ENCODE assay signal across 8 cellular contexts in the genomic region with DNA sequence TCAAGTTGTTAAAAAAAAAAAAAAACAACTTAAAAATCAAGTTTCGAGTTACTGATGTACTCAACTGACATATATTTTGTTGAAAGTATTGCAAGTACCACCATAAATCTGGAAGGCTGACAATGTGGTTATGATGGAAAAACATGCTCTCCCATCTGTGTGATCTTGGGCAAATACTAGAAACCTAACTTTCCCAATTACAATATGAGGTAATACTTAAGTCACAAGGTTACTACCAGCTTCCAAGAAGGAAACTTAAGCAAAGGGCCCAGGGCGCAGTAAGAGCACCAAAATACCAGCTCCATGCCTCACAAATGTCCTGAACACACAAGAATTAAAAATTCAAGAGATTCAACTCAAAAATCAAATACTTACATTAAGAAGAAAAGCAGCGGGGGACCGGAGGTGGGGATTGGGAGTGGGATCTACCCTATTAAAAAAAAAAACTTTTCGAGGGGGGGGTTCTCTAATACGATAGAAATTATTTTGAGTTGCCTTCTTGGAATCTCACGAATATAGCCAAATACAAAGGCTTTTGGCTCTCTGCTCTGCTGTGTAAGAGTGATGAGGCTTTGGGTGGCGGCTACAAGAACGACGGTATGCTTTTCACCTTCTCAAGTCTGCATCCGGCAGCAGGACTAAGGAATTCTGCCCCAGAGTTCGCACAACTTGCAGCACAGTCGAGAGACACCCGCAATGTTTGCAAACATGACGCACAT. TPM values are rescaled to one million over a fixed set of nuclear protein-coding genes. Genes with fewer than 3 reads are reported as not detected.
DNase-seq lines count a peak whose midpoint lies in the region; ATAC-seq and TF ChIP-seq lines count a peak whose summit lies in the region.

No MANE protein-coding gene starts in this region.

- peak; percentile 36 to 84 for ATAC-seq in naive thymus-derived CD8-positive, alpha-beta T cell
- ATAC-seq in HG02610 (IDR thresholded peaks at IDR 0.05; ENCODE audit: unreplicated experiment), result no peak

- no peak overlapping the region for H3K4me3 Mint-ChIP-seq in activated CD4-positive, alpha-beta T cell treated with anti-CD3 and anti-CD28 coated beads, Interleukin-2, amount 10 ng/mL, durations not matched to agents 7 days and 5 days
- H3K4me3 Mint-ChIP-seq in naive thymus-derived CD8-positive, alpha-beta T cell, result peak overlapping the region in 2 of 10 donors; percentile 89 to 92

- H3K36me3 Mint-ChIP-seq in activated CD4-positive, alpha-beta T cell treated with anti-CD3 and anti-CD28 coated beads, Interleukin-2, amount 10 ng/mL, durations not matched to agents 7 days and 5 days (ENCODE audit: low read depth), result peaks cover 3% of the 10 kb centered on the region
- H3K36me3 Mint-ChIP-seq in naive thymus-derived CD8-positive, alpha-beta T cell, result peaks cover 6 to 11% (median 6%) of the 10 kb centered on the region in 3 donors

- H3K9me3 ChIP-seq in MG63, result no peaks in the 10 kb centered on the region

- peak overlapping the region; percentile 65 for H3K27ac Mint-ChIP-seq in activated CD4-positive, alpha-beta T cell treated with anti-CD3 and anti-CD28 coated beads, Interleukin-2, amount 10 ng/mL, durations not matched to agents 7 days and 5 days
- H3K27ac Mint-ChIP-seq in naive thymus-derived CD8-positive, alpha-beta T cell, result peak overlapping the region; percentile 80 to 92 (median 89)

- DNase-seq in NOMO-1 treated with DMSO at 0.1 percent for 48 hours (lab: John Stamatoyannopoulos, UW; ENCODE audit: unreplicated experiment) (peak; percentile 9), NOMO-1 treated with dmso at 0.1 percent for 144 hours (lab: John Stamatoyannopoulos, UW; ENCODE audit: unreplicated experiment) (no peak), MG63 (peak; percentile 31), fibroblast of mammary gland (ENCODE audit: low read depth) (peak; percentile 87), HuH-7.5 (ENCODE audit: low spot score) (no peak)
- peak; percentile 23 for DNase-seq in activated CD4-positive, alpha-beta T cell treated with anti-CD3 and anti-CD28 coated beads, Interleukin-2, amount 10 ng/mL, durations not matched to agents 7 days and 5 days
- peak in 8 of 10 donors; percentile 6 to 70 (median 59) for DNase-seq in naive thymus-derived CD8-positive, alpha-beta T cell

- peaks cover 2% of the 10 kb centered on the region for H3K27me3 Mint-ChIP-seq in activated CD4-positive, alpha-beta T cell treated with anti-CD3 and anti-CD28 coated beads, Interleukin-2, amount 10 ng/mL, durations not matched to agents 7 days and 5 days
- no peaks in the 10 kb centered on the region for H3K27me3 Mint-ChIP-seq in naive thymus-derived CD8-positive, alpha-beta T cell

- no peaks in the 10 kb centered on the region for H3K27me3 ChIP-seq in MG63

- CTCF ChIA-PET in activated CD4-positive, alpha-beta T cell treated with anti-CD3 and anti-CD28 coated beads, Interleukin-2, amount 10 ng/mL, durations not matched to agents 7 days and 5 days (lab: Charles Lee), result interaction anchor here (1.4 kb wide), 1 partner anchor 47 kb away, joined by 4 read pairs; no protein-coding TSS in a partner anchor

- H3K9me3 Mint-ChIP-seq in activated CD4-positive, alpha-beta T cell treated with anti-CD3 and anti-CD28 coated beads, Interleukin-2, amount 10 ng/mL, durations not matched to agents 7 days and 5 days, result no peaks in the 10 kb centered on the region
- H3K9me3 Mint-ChIP-seq in naive thymus-derived CD8-positive, alpha-beta T cell, result no peaks in the 10 kb centered on the region

- no peak for TF ChIP-seq CTCF in fibroblast of mammary gland (conservative IDR thresholded peaks at IDR 0.05; ENCODE audit: control insufficient read depth, insufficient read depth, low read depth, low read length)

- POLR2A ChIA-PET in activated CD4-positive, alpha-beta T cell treated with anti-CD3 and anti-CD28 coated beads, Interleukin-2, amount 10 ng/mL, durations not matched to agents 7 days and 5 days (lab: Charles Lee), result interaction anchor here (0.6 kb wide), 1 partner anchor 579 kb away, joined by 3 read pairs; no protein-coding TSS in a partner anchor
- POLR2A ChIA-PET in naive thymus-derived CD8-positive, alpha-beta T cell (lab: Charles Lee), result interaction anchor here (0.7 kb wide), 1 partner anchor 405 kb away, joined by 3 read pairs; no protein-coding TSS in a partner anchor

- H3K4me3 ChIP-seq in MG63 (peak overlapping the region; percentile 66), fibroblast of mammary gland (ENCODE audit: control insufficient read depth, low read depth, low read length) (peak overlapping the region; percentile 69)

- 0 out of 2 replicates have a peak, but pooled peaks cover 3% of the 10 kb centered on the region for H3K36me3 ChIP-seq in MG63

- peaks cover 14% of the 10 kb centered on the region for H3K4me1 Mint-ChIP-seq in activated CD4-positive, alpha-beta T cell treated with anti-CD3 and anti-CD28 coated beads, Interleukin-2, amount 10 ng/mL, durations not matched to agents 7 days and 5 days
- H3K4me1 Mint-ChIP-seq in naive thymus-derived CD8-positive, alpha-beta T cell, result peaks cover 13 to 25% (median 18%) of the 10 kb centered on the region in 4 donors

RNA-seq across cellular contexts. Expression of a gene that starts 1.2 kb away (rescaled TPM):
- total RNA-seq in MG63 (2014; rRNA removed; shearing (Covaris generic); ENCODE audit: low replicate concordance), result 10.6 and 36.2 TPM in 2 replicates
- total RNA-seq in activated CD4-positive, alpha-beta T cell treated with anti-CD3 and anti-CD28 coated beads, Interleukin-2, amount 10 ng/mL, durations not matched to agents 7 days and 5 days, result 1 to 10 TPM; 3.4 to 3.9 TPM
- 10 to 100 TPM; 10.5 to 11.0 TPM for total RNA-seq in naive thymus-derived CD8-positive, alpha-beta T cell
- 1 to 10 TPM; 5.7 to 7.2 (median 5.8) TPM for polyA plus RNA-seq in naive thymus-derived CD8-positive, alpha-beta T cell

Comparison
In these comparisons a context has a peak if more than half of its experiments do, and no peak if none do; other contexts are left out.
1. DNase-seq: peak in NOMO-1 treated with DMSO at 0.1 percent for 48 hours (single experiment), MG63 (single experiment), activated CD4-positive, alpha-beta T cell treated with anti-CD3 and anti-CD28 coated beads, Interleukin-2, amount 10 ng/mL, durations not matched to agents 7 days and 5 days (single experiment), fibroblast of mammary gland (single experiment) and naive thymus-derived CD8-positive, alpha-beta T cell (8 of 10); none in NOMO-1 treated with dmso at 0.1 percent for 144 hours (single experiment) and HuH-7.5 (single experiment).